ENCODE assay signal across 23 cellular contexts in the genomic region with DNA sequence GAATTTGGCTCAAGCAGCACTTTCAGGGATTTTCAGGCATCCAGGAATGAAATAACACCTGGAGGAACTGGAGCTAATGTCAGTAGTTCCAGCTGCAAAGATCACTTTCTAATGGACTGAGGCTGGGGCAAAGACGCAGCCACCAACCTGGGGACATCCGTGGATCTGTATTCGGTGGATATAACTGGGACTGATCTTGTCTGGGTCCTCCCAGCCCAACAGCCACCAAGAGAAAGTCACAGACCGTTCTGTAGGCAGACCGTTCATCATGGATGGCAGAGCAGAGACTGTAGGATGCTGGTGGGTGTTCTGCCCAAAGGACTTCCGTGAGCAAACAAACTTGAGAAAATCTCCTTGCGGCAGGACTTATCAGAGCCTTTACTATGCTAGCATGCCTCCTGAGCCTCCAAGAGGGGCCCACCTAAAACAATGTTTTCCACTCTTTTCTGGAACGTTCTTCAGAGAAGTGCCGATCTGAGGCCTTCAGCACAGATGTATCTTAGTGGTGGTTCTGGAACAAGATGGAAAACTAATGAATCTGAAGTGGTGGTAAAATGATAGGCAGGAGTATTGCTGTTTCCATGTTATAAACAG.
DNase-seq lines count a peak whose midpoint lies in the region; ATAC-seq and TF ChIP-seq lines count a peak whose summit lies in the region.
"Had no signal": no experiment of that assay in that cellular context is flagged by ENCODE, and none has a peak within 500 bp of the region (broad histone marks: within the 10 kb centered on the region; RNA-seq: fewer than 3 reads in every experiment).

No MANE protein-coding gene starts in this region.

- H3K27me3 ChIP-seq in upper lobe of right lung, result no peaks in the 10 kb centered on the region
- H3K27me3 ChIP-seq: BE2C, BLaER1 had no signal

- H3K9ac ChIP-seq in SK-N-MC (ENCODE audit: insufficient read length), result no peak overlapping the region
- H3K9ac ChIP-seq: BLaER1 had no signal

- H3K4me1 Mint-ChIP-seq in immature natural killer cell, result no peaks in the 10 kb centered on the region
- H3K4me1 Mint-ChIP-seq: CD14-positive monocyte; CD4-positive, alpha-beta memory T cell; CD4-positive, CD25-positive, alpha-beta regulatory T cell; CD8-positive, alpha-beta memory T cell had no signal

- H3K27me3 Mint-ChIP-seq in immature natural killer cell (ENCODE audit: low read depth in 3 of 3), result peaks cover 5 to 11% (median 8%) of the 10 kb centered on the region in 3 donors

- H3K27ac Mint-ChIP-seq in immature natural killer cell, result no peak overlapping the region
- H3K27ac Mint-ChIP-seq: CD14-positive monocyte; CD4-positive, alpha-beta memory T cell; CD4-positive, CD25-positive, alpha-beta regulatory T cell; CD8-positive, alpha-beta memory T cell had no signal

- H3K4me3 ChIP-seq in HEK293 (ENCODE audit: low read depth, low read length), result no peak overlapping the region
- H3K4me3 ChIP-seq in SK-N-MC, result no peak overlapping the region; the same call in 1 of the 2 replicates
- no peak overlapping the region for H3K4me3 ChIP-seq in upper lobe of right lung
- H3K4me3 ChIP-seq: BLaER1, GM12878 had no signal

- POLR2A ChIA-PET in HEK293 (lab: Yijun Ruan, JAX), result no interaction called here

- TF ChIP-seq CTCF in HEK293 (tag by site-specific recombination; IDR thresholded peaks at IDR 0.05), result no peak
- no peak for TF ChIP-seq CTCF in upper lobe of right lung (IDR thresholded peaks at IDR 0.05)

- DNase-seq in SK-N-MC (ENCODE audit: low read depth, low spot score), result no peak
- DNase-seq in upper lobe of right lung, result peak; percentile 9
- no peak for DNase-seq in immature natural killer cell
- DNase-seq in NCI-H1417 (lab: John Stamatoyannopoulos, UW), result no peak
- DNase-seq: 8988T; ACHN; BE2C; C1 segment of cervical spinal cord; CD4-positive, alpha-beta memory T cell; CD4-positive, CD25-positive, alpha-beta regulatory T cell; CD8-positive, alpha-beta memory T cell; COR-L47; DMS 273 treated with DMSO at 0.1 percent for 48 hours; DMS153; DMS53; DMS79; DND-41; EL; GDM1 had no signal

- no peak overlapping the region for H3K4me3 Mint-ChIP-seq in immature natural killer cell
- H3K4me3 Mint-ChIP-seq: CD14-positive monocyte; CD4-positive, alpha-beta memory T cell; CD4-positive, CD25-positive, alpha-beta regulatory T cell; CD8-positive, alpha-beta memory T cell had no signal

- H3K4me1 ChIP-seq in HEK293 (ENCODE audit: control insufficient read depth, insufficient read depth, low read length), result no peaks in the 10 kb centered on the region
- H3K4me1 ChIP-seq in upper lobe of right lung, result no peaks in the 10 kb centered on the region
- H3K4me1 ChIP-seq: BE2C, BLaER1 had no signal

- H3K27ac ChIP-seq in HEK293 (ENCODE audit: extremely low read depth, low read depth, low read length) (no peak overlapping the region), SK-N-MC (0 out of 2 replicates have a peak overlapping the region, but pooled peaks have one; percentile 92), upper lobe of right lung (no peak overlapping the region)
- H3K27ac ChIP-seq: BLaER1 had no signal

- intact Hi-C loops in upper lobe of right lung (cut with DNase I), result no loop called here

- peaks cover 0 to 2% (median 0%) of the 10 kb centered on the region in 6 donors for H3K9me3 Mint-ChIP-seq in immature natural killer cell
- H3K9me3 Mint-ChIP-seq: CD4-positive, alpha-beta memory T cell; CD8-positive, alpha-beta memory T cell had no signal

- CTCF ChIA-PET in HEK293 (lab: Yijun Ruan, JAX), result interaction anchor here (0.6 to 1.3 kb wide), 2 partner anchors 187 to 189 kb away, joined by 3 to 4 read pairs; no protein-coding TSS in a partner anchor

- no peak for ATAC-seq in upper lobe of right lung
- ATAC-seq: GM12878 had no signal

- no peaks in the 10 kb centered on the region for H3K9me3 ChIP-seq in HEK293 (ENCODE audit: control insufficient read depth, insufficient read depth, low read depth, low read length)
- H3K9me3 ChIP-seq in SK-N-MC (ENCODE audit: low read depth, low read length), result no peaks in the 10 kb centered on the region
- no peaks in the 10 kb centered on the region for H3K9me3 ChIP-seq in upper lobe of right lung
- H3K9me3 ChIP-seq: BE2C, BLaER1 had no signal

- H3K36me3 ChIP-seq in HEK293 (ENCODE audit: control insufficient read depth in 2 of 2, insufficient read depth in 1 of 2, low read length in 2 of 2), result no peaks in the 10 kb centered on the region
- no peaks in the 10 kb centered on the region for H3K36me3 ChIP-seq in SK-N-MC (ENCODE audit: insufficient read depth, low read length)
- no peaks in the 10 kb centered on the region for H3K36me3 ChIP-seq in upper lobe of right lung
- H3K36me3 ChIP-seq: BE2C, BLaER1 had no signal

- H3K36me3 Mint-ChIP-seq in immature natural killer cell, result no peaks in the 10 kb centered on the region
- H3K36me3 Mint-ChIP-seq: CD14-positive monocyte; CD4-positive, alpha-beta memory T cell; CD4-positive, CD25-positive, alpha-beta regulatory T cell; CD8-positive, alpha-beta memory T cell had no signal

TF ChIP-seq in HEK293, 187 proteins besides CTCF, POLR2A, EP300 and RAD21 (continues in another document):
- TF ChIP-seq ZNF677 (tag by site-specific recombination; IDR thresholded peaks at IDR 0.05), result peak; percentile 98
- TF ChIP-seq PBX3 (CRISPR knock-in tag; IDR thresholded peaks at IDR 0.05), result no peak
- TF ChIP-seq ZNF416 (tag by site-specific recombination; IDR thresholded peaks at IDR 0.05), result no peak
- TF ChIP-seq IKZF3 (tag by site-specific recombination; IDR thresholded peaks at IDR 0.05), result no peak
- TF ChIP-seq ZNF138 (tag by site-specific recombination; IDR thresholded peaks at IDR 0.05; ENCODE audit: borderline replicate concordance), result no peak
- TF ChIP-seq, protein P1, sequence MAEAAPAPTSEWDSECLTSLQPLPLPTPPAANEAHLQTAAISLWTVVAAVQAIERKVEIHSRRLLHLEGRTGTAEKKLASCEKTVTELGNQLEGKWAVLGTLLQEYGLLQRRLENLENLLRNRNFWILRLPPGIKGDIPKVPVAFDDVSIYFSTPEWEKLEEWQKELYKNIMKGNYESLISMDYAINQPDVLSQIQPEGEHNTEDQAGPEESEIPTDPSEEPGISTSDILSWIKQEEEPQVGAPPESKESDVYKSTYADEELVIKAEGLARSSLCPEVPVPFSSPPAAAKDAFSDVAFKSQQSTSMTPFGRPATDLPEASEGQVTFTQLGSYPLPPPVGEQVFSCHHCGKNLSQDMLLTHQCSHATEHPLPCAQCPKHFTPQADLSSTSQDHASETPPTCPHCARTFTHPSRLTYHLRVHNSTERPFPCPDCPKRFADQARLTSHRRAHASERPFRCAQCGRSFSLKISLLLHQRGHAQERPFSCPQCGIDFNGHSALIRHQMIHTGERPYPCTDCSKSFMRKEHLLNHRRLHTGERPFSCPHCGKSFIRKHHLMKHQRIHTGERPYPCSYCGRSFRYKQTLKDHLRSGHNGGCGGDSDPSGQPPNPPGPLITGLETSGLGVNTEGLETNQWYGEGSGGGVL (tag by site-specific recombination; IDR thresholded peaks at IDR 0.05), result no peak
- TF ChIP-seq, protein P2, sequence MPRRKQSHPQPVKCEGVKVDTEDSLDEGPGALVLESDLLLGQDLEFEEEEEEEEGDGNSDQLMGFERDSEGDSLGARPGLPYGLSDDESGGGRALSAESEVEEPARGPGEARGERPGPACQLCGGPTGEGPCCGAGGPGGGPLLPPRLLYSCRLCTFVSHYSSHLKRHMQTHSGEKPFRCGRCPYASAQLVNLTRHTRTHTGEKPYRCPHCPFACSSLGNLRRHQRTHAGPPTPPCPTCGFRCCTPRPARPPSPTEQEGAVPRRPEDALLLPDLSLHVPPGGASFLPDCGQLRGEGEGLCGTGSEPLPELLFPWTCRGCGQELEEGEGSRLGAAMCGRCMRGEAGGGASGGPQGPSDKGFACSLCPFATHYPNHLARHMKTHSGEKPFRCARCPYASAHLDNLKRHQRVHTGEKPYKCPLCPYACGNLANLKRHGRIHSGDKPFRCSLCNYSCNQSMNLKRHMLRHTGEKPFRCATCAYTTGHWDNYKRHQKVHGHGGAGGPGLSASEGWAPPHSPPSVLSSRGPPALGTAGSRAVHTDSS (tag by site-specific recombination; IDR thresholded peaks at IDR 0.05), result no peak
